In genomic region chr2:161658259-161658658, GRCh38 we compare ENCODE assay signal across 37 cellular contexts. TPM values are rescaled to one million over a fixed set of nuclear protein-coding genes. Genes with fewer than 3 reads are reported as not detected.
DNase-seq lines count a peak whose midpoint lies in the region; ATAC-seq, FAIRE-seq and TF ChIP-seq lines count a peak whose summit lies in the region.
"Had no signal": no experiment of that assay in that cellular context is flagged by ENCODE, and none has a peak within 500 bp of the region (broad histone marks: within the 10 kb centered on the region; RNA-seq: fewer than 3 reads in every experiment).

No MANE protein-coding gene starts in this region.

- H3K27me3 ChIP-seq in HepG2 (ENCODE audit: control insufficient read depth in 1 of 2, insufficient read depth in 2 of 2, low read length in 2 of 2) (no peaks in the 10 kb centered on the region), right lobe of liver (no peaks in the 10 kb centered on the region), GM23338 (ENCODE audit: insufficient read depth) (no peaks in the 10 kb centered on the region), IMR-90 (ENCODE audit: control insufficient read depth, insufficient read depth, low read length) (no peaks in the 10 kb centered on the region)
- H3K27me3 ChIP-seq: BE2C; BLaER1; BLaER1 treated with 17β-estradiol and CSF1 and Interleukin-3, amounts not matched to agents 10 nM and 100 nM had no signal

- H2AK5ac ChIP-seq in IMR-90 (ENCODE audit: low read depth, low read length), result no peak overlapping the region

- TF ChIP-seq POLR2A in HepG2 (IDR thresholded peaks at IDR 0.05; ENCODE audit: insufficient read depth in 1 of 2, low read depth in 2 of 2, low read length in 2 of 2), result no peak
- no peak for TF ChIP-seq POLR2A in right lobe of liver (IDR thresholded peaks at IDR 0.05)
- no peak for TF ChIP-seq POLR2A in A549 (IDR thresholded peaks at IDR 0.05; ENCODE audit: low read length)
- no peak for TF ChIP-seq POLR2A in IMR-90 (IDR thresholded peaks at IDR 0.05; ENCODE audit: low read depth, low read length)

- no peak for DNase-seq in HepG2 (ENCODE audit: low spot score)
- no peak for DNase-seq in right lobe of liver
- DNase-seq in A549 (ENCODE audit: low read depth in 1 of 2, low spot score in 1 of 2), result no peak
- no peak for DNase-seq in GM23338 (ENCODE audit: low spot score)
- DNase-seq in IMR-90, result no peak
- DNase-seq in cerebellar nuclear complex (lab: John Stamatoyannopoulos, UW), result no peak
- DNase-seq in EL, result no peak
- DNase-seq in D721Med (ENCODE audit: insufficient read length, low spot score), result no peak
- DNase-seq: 8988T; ACHN; AML-193; BE2C; C1 segment of cervical spinal cord; Caco-2; Calu3; CD4-positive, alpha-beta memory T cell; CD4-positive, alpha-beta T cell; CD4-positive, CD25-positive, alpha-beta regulatory T cell; CD8-positive, alpha-beta memory T cell; CD8-positive, alpha-beta T cell; COR-L47; DMS 273 treated with DMSO at 0.1 percent for 48 hours; DMS153; DMS53; DMS79; DMS79 treated with DMSO at 0.1 percent for 48 hours; DND-41 had no signal

- intact Hi-C loops in HepG2 (cut with micrococcal nuclease; ENCODE audit: unreplicated experiment), result no loop called here
- intact Hi-C loops in right lobe of liver (cut with DNase I), result no loop called here
- intact Hi-C loops in IMR-90 (cut with micrococcal nuclease), result no loop called here

- BruUV-seq in HepG2 (replicated peaks; lab: Mats Ljungman, UMichigan) (no TSS peak), IMR-90 (replicated peaks; lab: Mats Ljungman, UMichigan) (no TSS peak)

- H3K79me1 ChIP-seq in IMR-90 (ENCODE audit: low read depth in 1 of 2, low read length in 2 of 2), result no peaks in the 10 kb centered on the region

- H3K9me3 ChIP-seq in HepG2 (ENCODE audit: low read length) (peaks cover 7% of the 10 kb centered on the region; the same call in 1 of the 2 replicates), right lobe of liver (no peaks in the 10 kb centered on the region), A549 (no peaks in the 10 kb centered on the region), IMR-90 (ENCODE audit: control insufficient read depth, insufficient read depth, low read length) (no peaks in the 10 kb centered on the region)
- H3K9me3 ChIP-seq: BE2C, Caco-2 had no signal

- ATAC-seq in HepG2 (no peak), right lobe of liver (no peak), A549 (no peak), GM23338 (no peak), IMR-90 (ENCODE audit: low read depth) (no peak)
- ATAC-seq: CD8-positive, alpha-beta T cell had no signal

- no peak overlapping the region for H4K8ac ChIP-seq in IMR-90 (ENCODE audit: low read depth in 2 of 2, low read length in 2 of 2)

- dilution Hi-C loops in IMR-90 (cut with HindIII; ENCODE audit: low sequenced_read_pairs, unreplicated experiment), result no loop called here

- in situ Hi-C loops in HepG2 (cut with HindIII; ENCODE audit: extremely low pct_ligation_motif_present, low pct_unique_long_range_greater_than_20kb) (no loop called here), IMR-90 (cut with MboI; ENCODE audit: low sequenced_read_pairs) (no loop called here)

- no peak overlapping the region for H2BK20ac ChIP-seq in IMR-90 (ENCODE audit: low read depth, low read length)

- no peak overlapping the region for H4K91ac ChIP-seq in IMR-90 (ENCODE audit: insufficient read depth, low read depth, low read length)

- no peak overlapping the region for H3K4me3 Mint-ChIP-seq in GM23338
- H3K4me3 Mint-ChIP-seq: B cell; CD14-positive monocyte; CD4-positive, alpha-beta memory T cell; CD4-positive, alpha-beta T cell; CD4-positive, CD25-positive, alpha-beta regulatory T cell; CD8-positive, alpha-beta memory T cell; CD8-positive, alpha-beta T cell had no signal

- POLR2A ChIA-PET in HepG2 (lab: Yijun Ruan, JAX), result no interaction called here
- POLR2A ChIA-PET in A549 (lab: Yijun Ruan, JAX), result no interaction called here
- POLR2A ChIA-PET in IMR-90 (lab: Charles Lee; ENCODE audit: unreplicated experiment), result no interaction called here

- no peak overlapping the region for H2BK5ac ChIP-seq in IMR-90 (ENCODE audit: low read depth, low read length, poor library complexity, severe bottlenecking)

- H2AK9ac ChIP-seq in IMR-90 (replicated peaks; ENCODE audit: low read depth, low read length, poor library complexity), result no peak overlapping the region

- H3K4ac ChIP-seq in IMR-90 (ENCODE audit: low read depth, low read length), result no peak overlapping the region

- no peaks in the 10 kb centered on the region for H3K9me1 ChIP-seq in IMR-90 (ENCODE audit: insufficient read depth, low read length)

- no peaks in the 10 kb centered on the region for H4K20me1 ChIP-seq in HepG2 (ENCODE audit: insufficient read depth, low read length)
- no peaks in the 10 kb centered on the region for H4K20me1 ChIP-seq in GM23338 (replicated peaks; ENCODE audit: insufficient read depth)
- no peaks in the 10 kb centered on the region for H4K20me1 ChIP-seq in IMR-90 (ENCODE audit: insufficient read depth, low read length)
- H4K20me1 ChIP-seq: BLaER1; BLaER1 treated with 17β-estradiol and CSF1 and Interleukin-3, amounts not matched to agents 10 nM and 100 nM had no signal

- no peak overlapping the region for H3K14ac ChIP-seq in IMR-90 (replicated peaks; ENCODE audit: low read depth, low read length)

- H3K9me2 ChIP-seq in GM23338 (ENCODE audit: insufficient read depth), result no peaks in the 10 kb centered on the region

- no peak overlapping the region for H3K27ac ChIP-seq in HepG2 (ENCODE audit: extremely low read length, insufficient read depth, low read length)
- H3K27ac ChIP-seq in right lobe of liver, result no peak overlapping the region
- no peak overlapping the region for H3K27ac ChIP-seq in A549
- H3K27ac ChIP-seq in GM23338 (ENCODE audit: low read depth), result no peak overlapping the region
- no peak overlapping the region for H3K27ac ChIP-seq in IMR-90 (ENCODE audit: insufficient read depth, low read length)
- H3K27ac ChIP-seq: 22Rv1; BLaER1; BLaER1 treated with 17β-estradiol and CSF1 and Interleukin-3, amounts not matched to agents 10 nM and 100 nM; C4-2B had no signal

- CTCF ChIA-PET in HepG2 (lab: Yijun Ruan, JAX; ENCODE audit: low intra/inter-chr PET ratio, low total read pairs), result no interaction called here
- CTCF ChIA-PET in A549 (lab: Yijun Ruan, JAX), result no interaction called here
- CTCF ChIA-PET in IMR-90 (lab: Yijun Ruan, JAX), result no interaction called here

- no peak overlapping the region for H2BK120ac ChIP-seq in IMR-90 (ENCODE audit: low read depth, low read length)

- H3K36me3 ChIP-seq in HepG2 (replicated peaks in 1 of 2; ENCODE audit: control insufficient read depth in 1 of 2, insufficient read depth in 2 of 2, low read length in 2 of 2), result no peaks in the 10 kb centered on the region
- no peaks in the 10 kb centered on the region for H3K36me3 ChIP-seq in right lobe of liver
- no peaks in the 10 kb centered on the region; the same call in 1 of the 2 replicates for H3K36me3 ChIP-seq in GM23338 (ENCODE audit: insufficient read depth)
- no peaks in the 10 kb centered on the region for H3K36me3 ChIP-seq in IMR-90 (ENCODE audit: control insufficient read depth, insufficient read depth, low read length)
- H3K36me3 ChIP-seq: BE2C; BLaER1; BLaER1 treated with 17β-estradiol and CSF1 and Interleukin-3, amounts not matched to agents 10 nM and 100 nM had no signal

- H3K79me2 ChIP-seq in HepG2 (ENCODE audit: insufficient read depth, low read length) (no peaks in the 10 kb centered on the region), GM23338 (replicated peaks; ENCODE audit: insufficient read depth) (no peaks in the 10 kb centered on the region)

- H3K23ac ChIP-seq in IMR-90 (ENCODE audit: low read depth, low read length), result no peak overlapping the region

- H2AFZ ChIP-seq in HepG2 (ENCODE audit: low read length) (no peak overlapping the region), GM23338 (no peak overlapping the region), IMR-90 (replicated peaks; ENCODE audit: low read length, poor library complexity) (no peak overlapping the region)

- H3K4me3 ChIP-seq in HepG2 (replicated peaks in 1 of 3; ENCODE audit: insufficient read depth in 1 of 3, low read depth in 2 of 3, low read length in 3 of 3), result no peak overlapping the region
- H3K4me3 ChIP-seq in right lobe of liver, result no peak overlapping the region
- H3K4me3 ChIP-seq in A549, result no peak overlapping the region
- H3K4me3 ChIP-seq in GM23338, result no peak overlapping the region
- H3K4me3 ChIP-seq in IMR-90 (ENCODE audit: insufficient read depth, low read depth, low read length), result no peak overlapping the region
- H3K4me3 ChIP-seq: BLaER1; BLaER1 treated with 17β-estradiol and CSF1 and Interleukin-3, amounts not matched to agents 10 nM and 100 nM had no signal

- peaks cover 13% of the 10 kb centered on the region for H3K9me3 Mint-ChIP-seq in GM23338

- H3K36me3 Mint-ChIP-seq in GM23338 (ENCODE audit: low read depth), result peaks cover 8% of the 10 kb centered on the region; the same call in 2 of the 3 replicates
- H3K36me3 Mint-ChIP-seq: CD14-positive monocyte; CD4-positive, alpha-beta memory T cell; CD4-positive, CD25-positive, alpha-beta regulatory T cell; CD8-positive, alpha-beta T cell had no signal

- no peak overlapping the region for H3K18ac ChIP-seq in IMR-90 (ENCODE audit: low read depth, low read length)

- H3K27me3 Mint-ChIP-seq in GM23338 (ENCODE audit: insufficient read depth, low read depth, poor library complexity), result peaks cover 3% of the 10 kb centered on the region
- H3K27me3 Mint-ChIP-seq: B cell; CD4-positive, CD25-positive, alpha-beta regulatory T cell had no signal

- TF ChIP-seq RAD21 in HepG2 (CRISPR knock-in tag; IDR thresholded peaks at IDR 0.05), result no peak
- TF ChIP-seq RAD21 in A549 (conservative IDR thresholded peaks at IDR 0.05 in 1 of 2, IDR thresholded peaks at IDR 0.05 in 1 of 2), result no peak
- no peak for TF ChIP-seq RAD21 in IMR-90 (IDR thresholded peaks at IDR 0.05; ENCODE audit: low read length)

- no peak overlapping the region for H3K56ac ChIP-seq in IMR-90 (ENCODE audit: extremely low read depth, insufficient read depth, low read length)

- no peak overlapping the region for H4K5ac ChIP-seq in IMR-90 (ENCODE audit: low read depth, low read length)

- no peak for TF ChIP-seq CTCF in HepG2 (CRISPR knock-in tag; IDR thresholded peaks at IDR 0.05)
- no peak for TF ChIP-seq CTCF in right lobe of liver (IDR thresholded peaks at IDR 0.05)
- TF ChIP-seq CTCF in A549 (IDR thresholded peaks at IDR 0.05), result no peak
- TF ChIP-seq CTCF in GM23338 (conservative IDR thresholded peaks at IDR 0.05; ENCODE audit: low read depth in 2 of 2), result no peak
- no peak for TF ChIP-seq CTCF in IMR-90 (conservative IDR thresholded peaks at IDR 0.05; ENCODE audit: low read depth, low read length)
- no peak for TF ChIP-seq CTCF in D721Med (IDR thresholded peaks at IDR 0.05; ENCODE audit: insufficient read depth, missing control alignments)

- no peak for TF ChIP-seq EP300 in HepG2 (IDR thresholded peaks at IDR 0.05; ENCODE audit: low read depth in 2 of 2, low read length in 2 of 2)
- TF ChIP-seq EP300 in HepG2 (CRISPR knock-in tag; IDR thresholded peaks at IDR 0.05; ENCODE audit: borderline replicate concordance), result no peak
- no peak for TF ChIP-seq EP300 in A549 (IDR thresholded peaks at IDR 0.05)

- H3K9ac ChIP-seq in HepG2 (ENCODE audit: insufficient read depth, low read depth, low read length) (no peak overlapping the region), IMR-90 (ENCODE audit: low read depth, low read length) (no peak overlapping the region)
- H3K9ac ChIP-seq: BLaER1; BLaER1 treated with 17β-estradiol and CSF1 and Interleukin-3, amounts not matched to agents 10 nM and 100 nM had no signal

- WGBS in HepG2 (ENCODE audit: low lambda C conversion rate), result 41% methylated on average over 1 of the region's 1 CpG
- 55% methylated on average over 1 of the region's 1 CpG for WGBS in right lobe of liver (ENCODE audit: insufficient coverage, low coverage, low lambda C conversion rate, missing lambda C conversion rate)
- WGBS in A549 (ENCODE audit: missing lambda C conversion rate), result 78% methylated on average over 1 of the region's 1 CpG
- WGBS in IMR-90 (ENCODE audit: extremely low coverage in 2 of 2, insufficient read length in 1 of 2), 2 experiments, result no CpG with 5 or more reads among the region's 1 CpG

- H3K4me1 ChIP-seq in HepG2 (ENCODE audit: insufficient read depth, low read length) (no peaks in the 10 kb centered on the region), right lobe of liver (no peaks in the 10 kb centered on the region), A549 (no peaks in the 10 kb centered on the region), GM23338 (ENCODE audit: insufficient read depth) (no peaks in the 10 kb centered on the region), IMR-90 (ENCODE audit: control insufficient read depth, insufficient read depth, low read length) (no peaks in the 10 kb centered on the region)
- H3K4me1 ChIP-seq: BE2C; BLaER1; BLaER1 treated with 17β-estradiol and CSF1 and Interleukin-3, amounts not matched to agents 10 nM and 100 nM; Caco-2 had no signal

- H3K4me2 ChIP-seq in HepG2 (ENCODE audit: low read depth, low read length) (no peak overlapping the region), A549 (no peak overlapping the region), GM23338 (0 out of 2 replicates have a peak overlapping the region, but pooled peaks have one; percentile 5), IMR-90 (ENCODE audit: low read depth, low read length) (no peak overlapping the region)
- H3K4me2 ChIP-seq: BLaER1; BLaER1 treated with 17β-estradiol and CSF1 and Interleukin-3, amounts not matched to agents 10 nM and 100 nM had no signal

- peak overlapping the region; percentile 42 for H3K27ac Mint-ChIP-seq in GM23338
- H3K27ac Mint-ChIP-seq: B cell; CD14-positive monocyte; CD4-positive, alpha-beta memory T cell; CD4-positive, alpha-beta T cell; CD4-positive, CD25-positive, alpha-beta regulatory T cell; CD8-positive, alpha-beta memory T cell; CD8-positive, alpha-beta T cell had no signal

- H3F3A ChIP-seq in GM23338 (replicated peaks; ENCODE audit: low read depth), result no peaks in the 10 kb centered on the region

- peaks cover 3% of the 10 kb centered on the region; the same call in 2 of the 3 replicates for H3K4me1 Mint-ChIP-seq in GM23338
- H3K4me1 Mint-ChIP-seq: B cell; CD14-positive monocyte; CD4-positive, alpha-beta memory T cell; CD8-positive, alpha-beta memory T cell had no signal

- FAIRE-seq in HepG2 (lab: Jason Lieb, UNC) (no peak), A549 (lab: Jason Lieb, UNC) (no peak), D721Med (lab: Jason Lieb, UNC) (no peak)

- no peak overlapping the region for H2BK15ac ChIP-seq in IMR-90 (ENCODE audit: low read depth, low read length)

RNA-seq across cellular contexts. Expression of gene SLC4A10, which starts 34.0 kb away (rescaled TPM):
- total RNA-seq in HepG2 (2016; rRNA removed; fragmentation: Illumina TruSeq; extraction: Trizol) (not detected in 2 replicates), right lobe of liver (under 1 TPM in 4 of 6 experiments, not detected in 2; 0.09 to 0.20 (median 0.12) TPM), IMR-90 (2012; rRNA removed) (not detected in 2 replicates)
- total RNA-seq in HepG2 (2016; cell fraction: cytosol; rRNA removed; fragmentation: Illumina TruSeq; extraction: Trizol; ENCODE audit: low read depth), result not detected in 2 replicates
- total RNA-seq in HepG2 (2016; cell fraction: insoluble cytoplasmic fraction; rRNA removed; fragmentation: Illumina TruSeq; extraction: Trizol), result not detected in 2 replicates
- not detected in 2 replicates for total RNA-seq in HepG2 (2016; cell fraction: membrane; rRNA removed; fragmentation: Illumina TruSeq; extraction: Trizol)
- not detected in 2 replicates for total RNA-seq in HepG2 (2016; cell fraction: nucleus; rRNA removed; fragmentation: Illumina TruSeq; extraction: Trizol)
- polyA plus RNA-seq in HepG2 (2011; rRNA removed) (not detected in 2 replicates), A549 (2011; rRNA removed) (0.01 and 0.05 TPM in 2 replicates), A549 (2017; fragmentation: RNase III; extraction: RNeasy Plus Mini Kit Qiagen cat#74134 plus additional on column Dnase treatment) (not detected in 3 replicates), GM23338 (2016; fragmentation: Nextera tagmentation; extraction: Ambion mirVana) (0.12 and 0.52 TPM in 2 replicates), IMR-90 (2012; rRNA removed) (not detected in 2 replicates)
- not detected in 2 replicates for polyA plus RNA-seq in HepG2 (2011; cell fraction: cytosol; rRNA removed)
- polyA plus RNA-seq in HepG2 (2011; cell fraction: nucleus; rRNA removed), result not detected in 2 replicates
- not detected in 2 replicates for polyA plus RNA-seq in HepG2 (2012)
- not detected in 2 replicates for polyA plus RNA-seq in HepG2 (2016; cell fraction: cytosol; fragmentation: Illumina TruSeq; extraction: Trizol; ENCODE audit: low read depth)
- polyA plus RNA-seq in HepG2 (2016; cell fraction: insoluble cytoplasmic fraction; fragmentation: Illumina TruSeq; extraction: Trizol; ENCODE audit: low read depth), result not detected in 2 replicates
- not detected in 2 replicates for polyA plus RNA-seq in HepG2 (2016; cell fraction: membrane; fragmentation: Illumina TruSeq; extraction: Trizol; ENCODE audit: low read depth)
- not detected in 2 replicates for polyA plus RNA-seq in HepG2 (2016; cell fraction: nucleus; fragmentation: Illumina TruSeq; extraction: Trizol; ENCODE audit: insufficient read depth, low read depth)
- not detected in 2 replicates for polyA minus RNA-seq in HepG2 (2011; rRNA and poly(A)+ RNA removed; ENCODE audit: low replicate concordance)
- polyA minus RNA-seq in HepG2 (2011; cell fraction: cytosol; rRNA and poly(A)+ RNA removed), result not detected in 2 replicates
- polyA minus RNA-seq in HepG2 (2011; cell fraction: nucleus; rRNA and poly(A)+ RNA removed), result not detected in 2 replicates
- polyA plus RNA-seq in A549 (2012; cell fraction: cytosol; rRNA removed), result not detected in 2 replicates
- polyA plus RNA-seq in A549 (2012; cell fraction: nucleus; rRNA removed), result not detected in 2 replicates
- polyA minus RNA-seq in A549 (2011; rRNA and poly(A)+ RNA removed), result not detected in 2 replicates
- total RNA-seq in GM23338 (2014; rRNA removed; shearing (Covaris generic)), result 0.56 and 1.4 TPM in 2 replicates
- polyA plus RNA-seq in IMR-90 (2012; cell fraction: cytosol; rRNA removed), result not detected in 2 replicates
- not detected in 2 replicates for polyA plus RNA-seq in IMR-90 (2012; cell fraction: nucleus; rRNA removed; ENCODE audit: low replicate concordance)
- total RNA-seq: B cell; Caco-2; CD4-positive, CD25-positive, alpha-beta regulatory T cell; Daoy; G401 had no signal
- polyA plus RNA-seq: AG04450, BJ, CD14-positive monocyte had no signal

Comparison
In these comparisons a context has a peak if more than half of its experiments do, and no peak if none do; other contexts are left out.
1. Of the 38 proteins assayed by ChIP-seq in both HepG2 and A549: peak only in HepG2: none; only in A549: none; in both: MAFK; in neither: 37.